Comparison of ENCODE assay signal across 9 cellular contexts in genomic region chr16:12002447-12003006, GRCh38. TPM values are rescaled to one million over a fixed set of nuclear protein-coding genes. Genes with fewer than 3 reads are reported as not detected.
DNase-seq lines count a peak whose midpoint lies in the region; ATAC-seq and TF ChIP-seq lines count a peak whose summit lies in the region.
"Had no signal": no experiment of that assay in that cellular context is flagged by ENCODE, and none has a peak within 500 bp of the region (broad histone marks: within the 10 kb centered on the region; RNA-seq: fewer than 3 reads in every experiment).

No MANE protein-coding gene starts in this region.

- no peaks in the 10 kb centered on the region for H3K27me3 ChIP-seq in dorsolateral prefrontal cortex
- no peaks in the 10 kb centered on the region for H3K27me3 ChIP-seq in tibial artery

- H3K4me3 Mint-ChIP-seq in naive B cell: no peak overlapping the region
- no peak overlapping the region for H3K4me3 Mint-ChIP-seq in effector memory CD8-positive, alpha-beta T cell

- ATAC-seq in naive B cell (ENCODE audit: low read depth in 2 of 2): no peak
- no peak for ATAC-seq in effector memory CD8-positive, alpha-beta T cell (replicated peaks)

- DNase-seq in GM04504 (ENCODE audit: low read depth) (peak; percentile 72), NCI-H2171 treated with DMSO at 0.1 percent for 48 hours (lab: John Stamatoyannopoulos, UW) (peak; percentile 95), dorsolateral prefrontal cortex (peak in 1 of 10 donors; percentile 52), naive B cell (no peak), epidermal melanocyte (ENCODE audit: insufficient read length, low spot score) (no peak), tibial artery (no peak)
- no peak for DNase-seq in effector memory CD8-positive, alpha-beta T cell
- no peak for DNase-seq in NK-92 treated with Interleukin-12 subunit alpha and Interleukin-12 subunit beta, amount 100 ng/mL, for 24 hours (lab: John Stamatoyannopoulos, UW)

- H3K27ac ChIP-seq in dorsolateral prefrontal cortex (peak overlapping the region in 32 of 59 donors; percentile 1 to 78 (median 40)), tibial artery (no peak overlapping the region)

- H3K4me1 ChIP-seq in tibial artery: no peaks in the 10 kb centered on the region

- H3K27me3 Mint-ChIP-seq in naive B cell: no peaks in the 10 kb centered on the region
- no peaks in the 10 kb centered on the region for H3K27me3 Mint-ChIP-seq in effector memory CD8-positive, alpha-beta T cell

- H3K27ac Mint-ChIP-seq in naive B cell: peak overlapping the region in 5 of 6 donors; percentile 33 to 86 (median 74)
- H3K27ac Mint-ChIP-seq in effector memory CD8-positive, alpha-beta T cell: no peak overlapping the region

- no peaks in the 10 kb centered on the region for H3K9me3 ChIP-seq in tibial artery

- no peaks in the 10 kb centered on the region for H3K9me3 Mint-ChIP-seq in naive B cell
- no peaks in the 10 kb centered on the region for H3K9me3 Mint-ChIP-seq in effector memory CD8-positive, alpha-beta T cell

- no peak for TF ChIP-seq CTCF in dorsolateral prefrontal cortex (IDR thresholded peaks at IDR 0.05 in 54 of 56, conservative IDR thresholded peaks at IDR 0.05 in 2 of 56; ENCODE audit: low read depth in 1 of 56, partially characterized antibody in 56 of 56)
- TF ChIP-seq CTCF in tibial artery (IDR thresholded peaks at IDR 0.05): no peak

- peaks cover 29 to 46% (median 32%) of the 10 kb centered on the region in 3 donors for H3K4me1 Mint-ChIP-seq in naive B cell
- peaks cover 2 to 6% of the 10 kb centered on the region in 2 donors for H3K4me1 Mint-ChIP-seq in effector memory CD8-positive, alpha-beta T cell (ENCODE audit: low read depth in 2 of 2)

- H3K36me3 ChIP-seq in tibial artery: peaks cover 20 to 46% (median 22%) of the 10 kb centered on the region in 3 donors

- intact Hi-C loops in dorsolateral prefrontal cortex (cut with DNase I) (no loop called here), tibial artery (cut with DNase I; ENCODE audit: low total_unique reads) (no loop called here)

- H3K4me3 ChIP-seq in dorsolateral prefrontal cortex (peak overlapping the region in 4 of 59 donors; percentile 2 to 28 (median 13)), tibial artery (no peak overlapping the region)

- H3K36me3 Mint-ChIP-seq in naive B cell: peaks cover 10 to 21% of the 10 kb centered on the region in 2 donors
- H3K36me3 Mint-ChIP-seq in effector memory CD8-positive, alpha-beta T cell (ENCODE audit: insufficient read depth): peaks cover 13% of the 10 kb centered on the region

RNA-seq across cellular contexts. Expression of gene SNX29, which starts 26.0 kb away (rescaled TPM):
- 10 to 100 TPM; 26.7 to 87.0 (median 46.5) TPM for total RNA-seq in dorsolateral prefrontal cortex
- polyA plus RNA-seq in naive B cell (ENCODE audit: low read depth in 6 of 6): 100 to 1,000 TPM in 5 of 6 donors, 10 to 100 TPM in 1; 96.0 to 209 (median 155) TPM

RNA-seq across cellular contexts. Expression of gene TNFRSF17, which starts 37.5 kb away (rescaled TPM):
- not detected for total RNA-seq in dorsolateral prefrontal cortex
- polyA plus RNA-seq in naive B cell (ENCODE audit: low read depth in 6 of 6): 10 to 100 TPM; 24.0 to 75.8 (median 39.7) TPM
- total RNA-seq: G401 had no signal

Comparison
In these comparisons a context has a peak if more than half of its experiments do, and no peak if none do; other contexts are left out.
1. DNase-seq: peak in GM04504 (single experiment) and NCI-H2171 treated with DMSO at 0.1 percent for 48 hours (single experiment); none in naive B cell (single experiment), epidermal melanocyte (single experiment), effector memory CD8-positive, alpha-beta T cell (0 of 3), NK-92 treated with Interleukin-12 subunit alpha and Interleukin-12 subunit beta, amount 100 ng/mL, for 24 hours (single experiment) and tibial artery (0 of 2).
2. H3K27ac ChIP-seq: peak in dorsolateral prefrontal cortex (32 of 59); none in tibial artery (0 of 2).
3. H3K27ac Mint-ChIP-seq: peak in naive B cell (5 of 6); none in effector memory CD8-positive, alpha-beta T cell (0 of 2).